24 cellular contexts compared by ENCODE assay signal in genomic region chr11:38680746-38681145, GRCh38.
A peak's percentile ranks its signal among the peaks of the same experiment; 100 is the strongest.
DNase-seq lines count a peak whose midpoint lies in the region; ATAC-seq, FAIRE-seq and TF ChIP-seq lines count a peak whose summit lies in the region.
"Had no signal": no experiment of that assay in that cellular context is flagged by ENCODE, and none has a peak within 500 bp of the region (broad histone marks: within the 10 kb centered on the region; RNA-seq: fewer than 3 reads in every experiment).

No MANE protein-coding gene starts in this region.

- no peaks in the 10 kb centered on the region for H3F3A ChIP-seq in PC-9 (ENCODE audit: insufficient read depth, low read depth)

- BruUV-seq in PC-9 (replicated peaks; lab: Mats Ljungman, UMichigan): no TSS peak

- H4K20me1 ChIP-seq in PC-9 (ENCODE audit: insufficient read depth): no peaks in the 10 kb centered on the region

- no peak for TF ChIP-seq CTCF in PC-9 (conservative IDR thresholded peaks at IDR 0.05)
- TF ChIP-seq CTCF in foreskin keratinocyte (conservative IDR thresholded peaks at IDR 0.05): no peak
- TF ChIP-seq CTCF in type B pancreatic cell (conservative IDR thresholded peaks at IDR 0.05): no peak
- TF ChIP-seq CTCF in natural killer cell (IDR thresholded peaks at IDR 0.05): no peak

- POLR2A ChIA-PET in PC-9 (lab: Charles Lee; ENCODE audit: unreplicated experiment): no interaction called here

- H3K4me3 ChIP-seq in PC-9: no peak overlapping the region
- H3K4me3 ChIP-seq: GM23248, HAP-1 had no signal

- no peaks in the 10 kb centered on the region for H3K36me3 Mint-ChIP-seq in type B pancreatic cell
- peaks cover 7% of the 10 kb centered on the region for H3K36me3 Mint-ChIP-seq in natural killer cell

- H3K4me3 Mint-ChIP-seq in type B pancreatic cell (peak overlapping the region; percentile 31), natural killer cell (no peak overlapping the region)
- H3K4me3 Mint-ChIP-seq: HFFc6 had no signal

- H3K27me3 ChIP-seq in PC-9 (ENCODE audit: insufficient read depth, low read depth): no peaks in the 10 kb centered on the region
- H3K27me3 ChIP-seq in foreskin keratinocyte: no peaks in the 10 kb centered on the region

- no peak for FAIRE-seq in H54 (lab: Jason Lieb, UNC)
- FAIRE-seq: GM18507 had no signal

- peaks cover 11% of the 10 kb centered on the region; the same call in 1 of the 2 replicates for H3K4me1 ChIP-seq in PC-9 (replicated peaks; ENCODE audit: insufficient read depth)
- no peaks in the 10 kb centered on the region for H3K4me1 ChIP-seq in foreskin keratinocyte

- CTCF ChIA-PET in PC-9 (lab: Charles Lee): no interaction called here

- no peak overlapping the region for H3K4me2 ChIP-seq in PC-9

- DNase-seq in H54 (ENCODE audit: insufficient read length, low spot score): peak; percentile 2
- DNase-seq in PC-9: peak; percentile 8 to 55
- DNase-seq in foreskin keratinocyte: peak in 1 of 2 donors; percentile 42
- DNase-seq in type B pancreatic cell (ENCODE audit: extremely low spot score, unreplicated experiment): no peak
- no peak for DNase-seq in natural killer cell
- DNase-seq: Calu3; DMS79 treated with DMSO at 0.1 percent for 48 hours; GM23248; HFFc6; Karpas-422; NCI-H1105; NCI-H1436 treated with DMSO at 0.1 percent for 48 hours; NCI-H187 treated with DMSO at 0.1 percent for 48 hours; NCI-H2107; NCI-H446; NCI-H524 treated with DMSO at 0.1 percent for 48 hours; NCI-H82; NK-92 treated with Interleukin-12 subunit alpha and Interleukin-12 subunit beta, amount 100 ng/mL, for 24 hours; SHP77 treated with DMSO at 0.1 percent for 48 hours had no signal

- no peaks in the 10 kb centered on the region for H3K9me3 ChIP-seq in PC-9 (ENCODE audit: insufficient read depth, low read depth)
- H3K9me3 ChIP-seq: HAP-1 had no signal

- intact Hi-C loops in PC-9 (cut with micrococcal nuclease; ENCODE audit: unreplicated experiment) (no loop called here), natural killer cell (cut with micrococcal nuclease) (no loop called here)

- H3K9me2 ChIP-seq in PC-9 (ENCODE audit: insufficient read depth): no peaks in the 10 kb centered on the region; the same call in 1 of the 2 replicates

- H3K27ac ChIP-seq in PC-9: no peak overlapping the region
- no peak overlapping the region for H3K27ac ChIP-seq in foreskin keratinocyte
- H3K27ac ChIP-seq: GM23248, HL-60 had no signal

- no peaks in the 10 kb centered on the region for H3K79me2 ChIP-seq in PC-9 (ENCODE audit: low read depth)

- peak overlapping the region; percentile 26 for H3K27ac Mint-ChIP-seq in type B pancreatic cell
- H3K27ac Mint-ChIP-seq in natural killer cell: no peak overlapping the region
- H3K27ac Mint-ChIP-seq: HFFc6 had no signal

- no peak for TF ChIP-seq POLR2A in H54 (IDR thresholded peaks at IDR 0.05; ENCODE audit: low read depth, low read length)

- H3K27me3 Mint-ChIP-seq in type B pancreatic cell: no peaks in the 10 kb centered on the region
- H3K27me3 Mint-ChIP-seq in natural killer cell (ENCODE audit: low read depth in 2 of 2): no peaks in the 10 kb centered on the region

- H3K9me3 Mint-ChIP-seq in type B pancreatic cell (no peaks in the 10 kb centered on the region), natural killer cell (peaks cover 3 to 11% of the 10 kb centered on the region in 2 donors)

- H2AFZ ChIP-seq in PC-9: no peak overlapping the region
- H2AFZ ChIP-seq: GM23248 had no signal

- ATAC-seq in foreskin keratinocyte (peak; percentile 27), natural killer cell (no peak), GM18907 (IDR thresholded peaks at IDR 0.05; ENCODE audit: unreplicated experiment) (no peak), GM19455 (IDR thresholded peaks at IDR 0.05; ENCODE audit: unreplicated experiment) (no peak)

- H3K36me3 ChIP-seq in PC-9 (ENCODE audit: low read depth): no peaks in the 10 kb centered on the region
- H3K36me3 ChIP-seq: HAP-1 had no signal

- H3K4me1 Mint-ChIP-seq in type B pancreatic cell (ENCODE audit: unreplicated experiment): no peaks in the 10 kb centered on the region
- peaks cover 0 to 14% of the 10 kb centered on the region in 2 donors for H3K4me1 Mint-ChIP-seq in natural killer cell

Comparison
In these comparisons a context has a peak if more than half of its experiments do, and no peak if none do; other contexts are left out.
1. DNase-seq: peak in H54 (single experiment) and PC-9 (2 of 2); none in type B pancreatic cell (single experiment) and natural killer cell (single experiment).